ENCODE assay signal across 8 cellular contexts in the genomic region with DNA sequence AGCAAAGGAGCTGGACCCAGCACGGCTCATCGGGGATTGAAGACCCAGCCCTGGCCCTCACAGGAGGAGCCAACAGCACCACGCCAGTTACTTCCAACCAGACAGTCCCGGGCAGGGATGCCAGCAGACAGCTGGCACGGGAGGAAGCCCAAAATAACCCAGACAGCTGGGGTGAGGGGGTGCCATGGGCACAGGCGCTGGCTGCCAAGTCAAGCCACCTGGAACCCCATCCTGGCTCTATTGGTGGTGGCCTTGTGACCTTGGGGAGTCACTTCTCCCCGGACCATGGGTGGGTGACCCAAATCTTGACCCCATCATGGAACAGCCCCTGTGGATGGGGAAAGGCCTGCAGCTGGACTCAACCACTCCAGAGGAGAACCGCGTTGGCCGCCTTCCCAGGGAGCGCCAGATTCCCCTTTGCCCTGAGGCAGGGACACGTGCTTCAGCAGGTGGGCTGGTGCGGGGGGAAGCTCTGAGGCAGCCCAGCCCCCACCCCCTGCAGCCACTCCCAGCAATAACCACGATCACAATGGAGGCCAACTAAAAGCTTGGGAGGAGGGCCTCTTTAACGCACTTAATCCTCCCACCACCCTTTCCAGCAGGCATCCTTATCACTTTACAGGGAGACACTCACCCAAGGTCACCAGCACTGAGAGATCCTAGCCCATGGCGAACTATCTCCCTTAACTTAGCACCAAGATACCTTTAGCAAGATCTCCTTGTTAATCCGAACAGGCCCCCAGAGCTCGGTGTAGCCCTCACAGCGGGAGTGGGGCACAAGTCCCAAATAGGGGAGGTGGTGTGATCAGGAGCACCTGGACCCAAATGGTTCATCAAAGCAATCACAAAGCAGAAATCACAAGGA. TPM values are rescaled to one million over a fixed set of nuclear protein-coding genes. Genes with fewer than 3 reads are reported as not detected.
DNase-seq lines count a peak whose midpoint lies in the region; ATAC-seq and TF ChIP-seq lines count a peak whose summit lies in the region.

No MANE protein-coding gene starts in this region.

- peak overlapping the region; percentile 92 for H3K27ac Mint-ChIP-seq in activated naive CD8-positive, alpha-beta T cell
- peak overlapping the region; percentile 96 for H3K27ac Mint-ChIP-seq in progenitor cell of endocrine pancreas

- H3K27me3 Mint-ChIP-seq in activated naive CD8-positive, alpha-beta T cell: no peaks in the 10 kb centered on the region
- H3K27me3 Mint-ChIP-seq in progenitor cell of endocrine pancreas: no peaks in the 10 kb centered on the region

- peaks cover 2% of the 10 kb centered on the region for H3K36me3 Mint-ChIP-seq in activated naive CD8-positive, alpha-beta T cell
- H3K36me3 Mint-ChIP-seq in progenitor cell of endocrine pancreas (ENCODE audit: insufficient read depth): peaks cover 18% of the 10 kb centered on the region

- peak overlapping the region; percentile 87 for H3K4me3 Mint-ChIP-seq in activated naive CD8-positive, alpha-beta T cell
- peak overlapping the region; percentile 77 for H3K4me3 Mint-ChIP-seq in progenitor cell of endocrine pancreas (ENCODE audit: low read depth)

- DNase-seq in DMS 273 treated with DMSO at 0.1 percent for 48 hours (lab: John Stamatoyannopoulos, UW) (peak; percentile 75), NCI-H2081 (lab: John Stamatoyannopoulos, UW) (peak; percentile 95), heart left ventricle (peak; percentile 81 to 90 (median 84)), progenitor cell of endocrine pancreas (ENCODE audit: low spot score, unreplicated experiment) (no peak)

- WGBS in heart left ventricle, 4 donors: 29 to 35% (median 34%) methylated on average over 14 to 19 of the region's 19 CpGs

- peaks cover 20 to 79% (median 60%) of the 10 kb centered on the region in 12 donors for H3K4me1 ChIP-seq in heart left ventricle

- peaks cover 52% of the 10 kb centered on the region for H3K4me1 Mint-ChIP-seq in activated naive CD8-positive, alpha-beta T cell (ENCODE audit: low read depth)
- H3K4me1 Mint-ChIP-seq in progenitor cell of endocrine pancreas (ENCODE audit: low read depth): peaks cover 33% of the 10 kb centered on the region

- TF ChIP-seq CTCF in heart left ventricle (IDR thresholded peaks at IDR 0.05) (no peak), progenitor cell of endocrine pancreas (IDR thresholded peaks at IDR 0.05; ENCODE audit: unreplicated experiment) (no peak)

- ATAC-seq in heart left ventricle (peak; percentile 10 to 31 (median 18)), GM19397 (IDR thresholded peaks at IDR 0.05; ENCODE audit: unreplicated experiment) (no peak), GM21619 (IDR thresholded peaks at IDR 0.05; ENCODE audit: unreplicated experiment) (no peak), GM18870 (IDR thresholded peaks at IDR 0.05; ENCODE audit: unreplicated experiment) (no peak)

- peaks cover 0 to 32% (median 7%) of the 10 kb centered on the region in 9 donors for H3K36me3 ChIP-seq in heart left ventricle

- H3K9me3 ChIP-seq in heart left ventricle: no peaks in the 10 kb centered on the region

- H3K4me3 ChIP-seq in heart left ventricle: peak overlapping the region in 10 of 12 donors; percentile 6 to 89 (median 74)

- intact Hi-C loops in heart left ventricle (cut with DNase I): loop anchor here in 5 of 10 donors (2.0 to 5.0 kb wide), 3 partner anchors 13 to 94 kb away; a partner anchor contains a TSS

- no peaks in the 10 kb centered on the region for H3K27me3 ChIP-seq in heart left ventricle

- peak overlapping the region; percentile 99 to 100 (median 100) for H3K27ac ChIP-seq in heart left ventricle

- TF ChIP-seq POLR2A in heart left ventricle (IDR thresholded peaks at IDR 0.05): peak in 1 of 2 donors; percentile 8

- no peaks in the 10 kb centered on the region for H3K9me3 Mint-ChIP-seq in activated naive CD8-positive, alpha-beta T cell (ENCODE audit: low read depth)
- no peaks in the 10 kb centered on the region for H3K9me3 Mint-ChIP-seq in progenitor cell of endocrine pancreas (ENCODE audit: low read depth)

RNA-seq across cellular contexts. Expression of a gene that starts 4.7 kb away (rescaled TPM):
- total RNA-seq in heart left ventricle: 10 to 100 TPM; 18.8 to 45.2 (median 26.6) TPM
- polyA plus RNA-seq in heart left ventricle: 10 to 100 TPM; 18.8 to 23.8 TPM
- total RNA-seq in progenitor cell of endocrine pancreas: 36.0 and 37.5 TPM in 2 replicates

RNA-seq across cellular contexts. Expression of a gene that starts 5.6 kb away (rescaled TPM):
- total RNA-seq in heart left ventricle (10 to 100 TPM in 5 of 9 donors, 1 to 10 TPM in 4; 6.2 to 17.0 (median 12.0) TPM), progenitor cell of endocrine pancreas (27.2 and 28.6 TPM in 2 replicates)
- 1 to 10 TPM; 6.9 to 7.2 TPM for polyA plus RNA-seq in heart left ventricle

Comparison
In these comparisons a context has a peak if more than half of its experiments do, and no peak if none do; other contexts are left out.
1. ATAC-seq: peak in heart left ventricle (4 of 4); none in GM19397 (single experiment), GM21619 (single experiment) and GM18870 (single experiment).